ENCODE assay signal across 1 cellular context in the genomic region with DNA sequence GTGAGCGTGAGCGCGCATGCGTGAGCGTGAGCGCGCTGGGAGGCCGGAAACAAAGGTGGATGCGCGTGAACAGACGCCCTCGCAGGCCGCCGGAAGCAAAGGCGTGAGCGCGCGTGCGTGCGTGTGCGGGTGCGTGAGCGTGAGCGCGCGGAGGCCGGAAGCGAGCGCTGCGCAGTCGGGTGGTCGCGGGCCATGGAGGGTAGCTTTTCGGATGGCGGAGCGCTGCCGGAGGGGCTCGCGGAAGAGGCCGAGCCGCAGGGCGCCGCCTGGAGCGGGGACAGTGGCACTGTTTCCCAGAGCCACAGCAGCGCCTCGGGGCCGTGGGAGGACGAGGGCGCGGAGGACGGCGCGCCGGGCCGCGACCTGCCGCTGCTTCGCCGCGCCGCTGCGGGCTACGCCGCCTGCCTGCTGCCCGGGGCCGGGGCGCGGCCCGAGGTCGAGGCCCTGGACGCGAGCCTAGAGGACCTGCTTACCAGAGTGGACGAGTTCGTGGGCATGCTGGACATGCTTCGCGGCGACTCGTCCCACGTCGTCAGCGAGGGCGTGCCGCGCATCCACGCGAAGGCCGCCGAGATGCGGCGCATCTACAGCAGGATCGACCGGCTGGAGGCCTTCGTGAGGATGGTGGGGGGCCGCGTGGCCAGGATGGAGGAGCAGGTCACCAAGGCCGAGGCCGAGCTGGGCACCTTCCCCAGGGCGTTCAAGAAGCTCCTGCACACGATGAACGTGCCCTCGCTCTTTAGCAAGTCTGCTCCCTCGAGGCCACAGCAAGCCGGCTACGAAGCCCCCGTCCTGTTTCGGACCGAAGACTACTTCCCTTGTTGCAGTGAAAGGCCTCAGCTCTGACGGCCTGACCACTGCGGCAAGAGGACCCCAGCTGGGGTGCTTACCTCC.
TF ChIP-seq lines count a peak whose summit lies in the region.

A gene with protein sequence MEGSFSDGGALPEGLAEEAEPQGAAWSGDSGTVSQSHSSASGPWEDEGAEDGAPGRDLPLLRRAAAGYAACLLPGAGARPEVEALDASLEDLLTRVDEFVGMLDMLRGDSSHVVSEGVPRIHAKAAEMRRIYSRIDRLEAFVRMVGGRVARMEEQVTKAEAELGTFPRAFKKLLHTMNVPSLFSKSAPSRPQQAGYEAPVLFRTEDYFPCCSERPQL (plus strand): TSS at position 157 of the 894 bp plus-strand sequence. CDS start 36 bp downstream, at position 193.

TF ChIP-seq in HepG2, 621 proteins besides CTCF, POLR2A, EP300 and RAD21 (continued from another document and continues in another):
- peak; percentile 57 for TF ChIP-seq ZXDC (CRISPR knock-in tag; IDR thresholded peaks at IDR 0.05)
- TF ChIP-seq TFAP4 (IDR thresholded peaks at IDR 0.05; ENCODE audit: borderline replicate concordance, low read depth), result no peak
- TF ChIP-seq HOXA3 (CRISPR knock-in tag; IDR thresholded peaks at IDR 0.05), result peak; percentile 88
- peak; percentile 95 for TF ChIP-seq TAF1 (CRISPR knock-in tag; IDR thresholded peaks at IDR 0.05)
- no peak for TF ChIP-seq SOX13 (IDR thresholded peaks at IDR 0.05)
- peak in 1 of 2 experiments; percentile 47; a peak in 1 of 4 replicates for TF ChIP-seq SOX13 (CRISPR knock-in tag; conservative IDR thresholded peaks at IDR 0.05 in 1 of 2, IDR thresholded peaks at IDR 0.05 in 1 of 2)
- 0 out of 2 replicates have a peak, but pooled peaks have one; percentile 59 for TF ChIP-seq CBFB (CRISPR knock-in tag; IDR thresholded peaks at IDR 0.05)
- 0 out of 2 replicates have a peak, but pooled peaks have one; percentile 69 for TF ChIP-seq HINFP (CRISPR knock-in tag; IDR thresholded peaks at IDR 0.05; ENCODE audit: low read depth)
- peak; percentile 67; the same call in 1 of the 2 replicates for TF ChIP-seq CENPT (CRISPR knock-in tag; IDR thresholded peaks at IDR 0.05; ENCODE audit: low read depth)
- peak; percentile 96; the same call in 1 of the 2 replicates for TF ChIP-seq KDM5A (IDR thresholded peaks at IDR 0.05; ENCODE audit: borderline replicate concordance, low read length)
- TF ChIP-seq ZFAT (CRISPR knock-in tag; conservative IDR thresholded peaks at IDR 0.05), result no peak
- TF ChIP-seq ZNF446 (CRISPR knock-in tag; IDR thresholded peaks at IDR 0.05), result no peak
- peak; percentile 76 for TF ChIP-seq ERF (CRISPR knock-in tag; IDR thresholded peaks at IDR 0.05)
- no peak for TF ChIP-seq NBN (conservative IDR thresholded peaks at IDR 0.05)
- TF ChIP-seq, protein P1, sequence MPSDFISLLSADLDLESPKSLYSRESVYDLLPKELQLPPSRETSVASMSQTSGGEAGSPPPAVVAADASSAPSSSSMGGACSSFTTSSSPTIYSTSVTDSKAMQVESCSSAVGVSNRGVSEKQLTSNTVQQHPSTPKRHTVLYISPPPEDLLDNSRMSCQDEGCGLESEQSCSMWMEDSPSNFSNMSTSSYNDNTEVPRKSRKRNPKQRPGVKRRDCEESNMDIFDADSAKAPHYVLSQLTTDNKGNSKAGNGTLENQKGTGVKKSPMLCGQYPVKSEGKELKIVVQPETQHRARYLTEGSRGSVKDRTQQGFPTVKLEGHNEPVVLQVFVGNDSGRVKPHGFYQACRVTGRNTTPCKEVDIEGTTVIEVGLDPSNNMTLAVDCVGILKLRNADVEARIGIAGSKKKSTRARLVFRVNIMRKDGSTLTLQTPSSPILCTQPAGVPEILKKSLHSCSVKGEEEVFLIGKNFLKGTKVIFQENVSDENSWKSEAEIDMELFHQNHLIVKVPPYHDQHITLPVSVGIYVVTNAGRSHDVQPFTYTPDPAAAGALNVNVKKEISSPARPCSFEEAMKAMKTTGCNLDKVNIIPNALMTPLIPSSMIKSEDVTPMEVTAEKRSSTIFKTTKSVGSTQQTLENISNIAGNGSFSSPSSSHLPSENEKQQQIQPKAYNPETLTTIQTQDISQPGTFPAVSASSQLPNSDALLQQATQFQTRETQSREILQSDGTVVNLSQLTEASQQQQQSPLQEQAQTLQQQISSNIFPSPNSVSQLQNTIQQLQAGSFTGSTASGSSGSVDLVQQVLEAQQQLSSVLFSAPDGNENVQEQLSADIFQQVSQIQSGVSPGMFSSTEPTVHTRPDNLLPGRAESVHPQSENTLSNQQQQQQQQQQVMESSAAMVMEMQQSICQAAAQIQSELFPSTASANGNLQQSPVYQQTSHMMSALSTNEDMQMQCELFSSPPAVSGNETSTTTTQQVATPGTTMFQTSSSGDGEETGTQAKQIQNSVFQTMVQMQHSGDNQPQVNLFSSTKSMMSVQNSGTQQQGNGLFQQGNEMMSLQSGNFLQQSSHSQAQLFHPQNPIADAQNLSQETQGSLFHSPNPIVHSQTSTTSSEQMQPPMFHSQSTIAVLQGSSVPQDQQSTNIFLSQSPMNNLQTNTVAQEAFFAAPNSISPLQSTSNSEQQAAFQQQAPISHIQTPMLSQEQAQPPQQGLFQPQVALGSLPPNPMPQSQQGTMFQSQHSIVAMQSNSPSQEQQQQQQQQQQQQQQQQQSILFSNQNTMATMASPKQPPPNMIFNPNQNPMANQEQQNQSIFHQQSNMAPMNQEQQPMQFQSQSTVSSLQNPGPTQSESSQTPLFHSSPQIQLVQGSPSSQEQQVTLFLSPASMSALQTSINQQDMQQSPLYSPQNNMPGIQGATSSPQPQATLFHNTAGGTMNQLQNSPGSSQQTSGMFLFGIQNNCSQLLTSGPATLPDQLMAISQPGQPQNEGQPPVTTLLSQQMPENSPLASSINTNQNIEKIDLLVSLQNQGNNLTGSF (CRISPR knock-in tag; IDR thresholded peaks at IDR 0.05), result peak; percentile 79; the same call in 1 of the 2 replicates
- peak; percentile 91 for TF ChIP-seq MYC (CRISPR knock-in tag; IDR thresholded peaks at IDR 0.05; ENCODE audit: borderline replicate concordance)
- TF ChIP-seq ARNTL (CRISPR knock-in tag; IDR thresholded peaks at IDR 0.05), result 0 out of 2 replicates have a peak, but pooled peaks have one; percentile 31
- TF ChIP-seq PHF5A (CRISPR knock-in tag; IDR thresholded peaks at IDR 0.05; ENCODE audit: low read depth, unreplicated experiment), result no peak
- peak; percentile 70; the same call in 1 of the 2 replicates for TF ChIP-seq MIER3 (CRISPR knock-in tag; IDR thresholded peaks at IDR 0.05; ENCODE audit: borderline replicate concordance)
- TF ChIP-seq TEAD2 (CRISPR knock-in tag; IDR thresholded peaks at IDR 0.05), result no peak
- no peak for TF ChIP-seq ETV6 (CRISPR knock-in tag; conservative IDR thresholded peaks at IDR 0.05)
- TF ChIP-seq KDM6A (CRISPR knock-in tag; IDR thresholded peaks at IDR 0.05; ENCODE audit: low read depth), result no peak
- TF ChIP-seq ZKSCAN1 (IDR thresholded peaks at IDR 0.05; ENCODE audit: low read length), result no peak
- TF ChIP-seq FOXO1 (CRISPR knock-in tag; IDR thresholded peaks at IDR 0.05), result no peak; the same call in 1 of the 2 replicates
- peak; percentile 88 for TF ChIP-seq PHF8 (CRISPR knock-in tag; IDR thresholded peaks at IDR 0.05)
- no peak for TF ChIP-seq CBX2 (IDR thresholded peaks at IDR 0.05; ENCODE audit: low read depth, low read length)
- no peak for TF ChIP-seq CBX2 (CRISPR knock-in tag; IDR thresholded peaks at IDR 0.05; ENCODE audit: low read depth)
- TF ChIP-seq ZNF260 (CRISPR knock-in tag; IDR thresholded peaks at IDR 0.05; ENCODE audit: borderline replicate concordance, low read depth), result no peak
- peak; percentile 10; the same call in 1 of the 2 replicates for TF ChIP-seq SP4 (CRISPR knock-in tag; IDR thresholded peaks at IDR 0.05)
- peak; percentile 46; the same call in 1 of the 2 replicates for TF ChIP-seq DNMT1 (CRISPR knock-in tag; IDR thresholded peaks at IDR 0.05)
- peak; percentile 20; the same call in 1 of the 2 replicates for TF ChIP-seq ZKSCAN8 (CRISPR knock-in tag; IDR thresholded peaks at IDR 0.05; ENCODE audit: borderline replicate concordance)
- TF ChIP-seq ZNF687 (CRISPR knock-in tag; IDR thresholded peaks at IDR 0.05), result peak; percentile 93
- no peak for TF ChIP-seq SMAD1 (CRISPR knock-in tag; IDR thresholded peaks at IDR 0.05; ENCODE audit: borderline replicate concordance, low read depth)
- TF ChIP-seq USF2 (IDR thresholded peaks at IDR 0.05; ENCODE audit: low read depth, low read length), result no peak
- 0 out of 2 replicates have a peak, but pooled peaks have one; percentile 20 for TF ChIP-seq USF2 (CRISPR knock-in tag; IDR thresholded peaks at IDR 0.05; ENCODE audit: borderline replicate concordance)
- TF ChIP-seq NFYC (CRISPR knock-in tag; IDR thresholded peaks at IDR 0.05), result no peak
- TF ChIP-seq ZNF724P (CRISPR knock-in tag; IDR thresholded peaks at IDR 0.05; ENCODE audit: borderline replicate concordance), result 0 out of 2 replicates have a peak, but pooled peaks have one; percentile 42
- TF ChIP-seq KAT8 (CRISPR knock-in tag; IDR thresholded peaks at IDR 0.05), result peak; percentile 80
